8 cellular contexts compared by ENCODE assay signal in the genomic region with DNA sequence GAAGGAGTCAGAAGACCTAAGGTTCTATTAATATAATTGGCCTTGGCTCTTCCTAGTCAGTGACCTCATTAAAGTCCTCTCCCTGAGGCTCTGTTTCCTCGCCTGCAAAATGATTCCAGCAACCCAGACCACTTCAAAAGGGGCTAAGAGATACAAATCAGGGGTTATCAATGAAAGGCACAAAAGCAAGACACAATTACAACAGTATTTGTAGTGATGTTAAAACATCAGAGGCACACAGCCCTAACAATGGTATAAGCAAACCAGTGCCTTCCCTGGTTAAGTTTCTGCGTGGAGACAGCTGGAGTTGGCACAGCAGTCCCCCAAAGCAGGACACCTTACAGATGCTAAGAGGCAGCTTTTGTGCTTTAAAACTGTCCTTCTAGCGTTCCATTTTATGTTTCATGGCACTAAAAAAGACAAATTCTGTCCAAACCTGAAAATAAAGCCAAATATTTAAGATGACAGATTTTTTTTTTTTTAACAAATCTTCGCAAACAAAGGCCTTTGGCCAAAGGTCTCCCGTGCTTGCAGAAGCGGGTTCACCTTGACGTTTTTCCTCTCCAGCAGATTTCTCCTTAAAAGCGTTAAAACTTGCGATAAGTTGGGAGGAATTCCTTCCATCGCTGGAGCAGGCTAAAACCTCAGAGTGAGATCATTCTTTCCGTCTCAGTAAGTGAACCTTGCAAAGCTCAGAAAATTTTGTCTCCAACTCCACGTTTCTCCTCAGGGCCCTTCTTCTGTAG. TPM values are rescaled to one million over a fixed set of nuclear protein-coding genes. Genes with fewer than 3 reads are reported as not detected.
DNase-seq lines count a peak whose midpoint lies in the region; ATAC-seq, FAIRE-seq and TF ChIP-seq lines count a peak whose summit lies in the region.

No MANE protein-coding gene starts in this region.

- CTCF ChIA-PET in OCI-LY7 (lab: Charles Lee; ENCODE audit: unreplicated experiment): no interaction called here

- peak overlapping the region; percentile 56 to 94 for H3K9ac ChIP-seq in liver (ENCODE audit: low read depth in 1 of 2, low read length in 2 of 2)

- H4K20me1 ChIP-seq in OCI-LY7 (ENCODE audit: insufficient read depth, low read length): no peaks in the 10 kb centered on the region

- TF ChIP-seq EP300 in suprapubic skin (IDR thresholded peaks at IDR 0.05): no peak

- H3K4me2 ChIP-seq in OCI-LY7 (ENCODE audit: low read length): peak overlapping the region; percentile 77

- peak overlapping the region; percentile 74 for H3K4me3 ChIP-seq in OCI-LY7 (ENCODE audit: low read depth, low read length, poor library complexity, severe bottlenecking)
- H3K4me3 ChIP-seq in liver (ENCODE audit: low read depth in 1 of 3, low read length in 3 of 3): peak overlapping the region; percentile 71 to 95 (median 91)
- peak overlapping the region; percentile 80 for H3K4me3 ChIP-seq in suprapubic skin

- H3K36me3 ChIP-seq in OCI-LY7 (ENCODE audit: insufficient read depth, low read length) (peaks cover 14% of the 10 kb centered on the region), liver (ENCODE audit: control insufficient read depth in 4 of 4, insufficient read depth in 3 of 4, low read depth in 1 of 4, low read length in 3 of 4) (no peaks in the 10 kb centered on the region), suprapubic skin (no peaks in the 10 kb centered on the region)

- peak; percentile 79 for FAIRE-seq in GM19239 (lab: Jason Lieb, UNC)

- no peaks in the 10 kb centered on the region for H3K9me2 ChIP-seq in OCI-LY7 (ENCODE audit: insufficient read depth, low read length)

- peak overlapping the region; percentile 60 for H3K27ac ChIP-seq in OCI-LY7 (ENCODE audit: low read depth, low read length, poor library complexity, severe bottlenecking)
- H3K27ac ChIP-seq in liver (ENCODE audit: low read depth in 1 of 2, low read length in 2 of 2): peak overlapping the region; percentile 89 to 97
- peak overlapping the region; percentile 99 for H3K27ac ChIP-seq in suprapubic skin

- 6% methylated on average over 12 of the region's 12 CpGs for WGBS in liver
- under 1% methylated on average over 12 of the region's 12 CpGs for WGBS in suprapubic skin

- peaks cover 26% of the 10 kb centered on the region for H3K4me1 ChIP-seq in OCI-LY7 (ENCODE audit: insufficient read depth, low read length, poor library complexity, severe bottlenecking)
- peaks cover 9 to 33% (median 20%) of the 10 kb centered on the region in 4 donors for H3K4me1 ChIP-seq in liver (ENCODE audit: control insufficient read depth in 4 of 4, insufficient read depth in 4 of 4, low read length in 3 of 4)
- peaks cover 53% of the 10 kb centered on the region for H3K4me1 ChIP-seq in suprapubic skin

- no peak for TF ChIP-seq RAD21 in liver (IDR thresholded peaks at IDR 0.05)

- H3K27me3 ChIP-seq in liver (ENCODE audit: control insufficient read depth in 4 of 4, insufficient read depth in 4 of 4, low read length in 3 of 4) (no peaks in the 10 kb centered on the region), suprapubic skin (no peaks in the 10 kb centered on the region)

- BruUV-seq in OCI-LY7 (replicated peaks; lab: Mats Ljungman, UMichigan): TSS peak; percentile 62

- H3K79me2 ChIP-seq in OCI-LY7 (ENCODE audit: insufficient read depth, low read depth, low read length): peaks cover 44% of the 10 kb centered on the region

- peak overlapping the region; percentile 96 for H2AFZ ChIP-seq in OCI-LY7 (ENCODE audit: low read length)

- H3K9me3 ChIP-seq in OCI-LY7 (ENCODE audit: low read length): peaks cover 12% of the 10 kb centered on the region; the same call in 1 of the 2 replicates
- no peaks in the 10 kb centered on the region for H3K9me3 ChIP-seq in liver (ENCODE audit: control insufficient read depth in 4 of 4, low read length in 3 of 4)
- no peaks in the 10 kb centered on the region for H3K9me3 ChIP-seq in suprapubic skin

- POLR2A ChIA-PET in OCI-LY7 (lab: Charles Lee): interaction anchor here (0.6 to 1.7 kb wide), 7 partner anchors 9 to 199 kb away, joined by 3 to 5 read pairs (median 4); no protein-coding TSS in a partner anchor

- TF ChIP-seq POLR2A in suprapubic skin (IDR thresholded peaks at IDR 0.05): no peak

- TF ChIP-seq CTCF in OCI-LY7 (conservative IDR thresholded peaks at IDR 0.05; ENCODE audit: low read length) (no peak), liver (IDR thresholded peaks at IDR 0.05; ENCODE audit: low read depth, low read length, missing input control) (no peak), suprapubic skin (IDR thresholded peaks at IDR 0.05) (no peak)

- intact Hi-C loops in OCI-LY7 (cut with micrococcal nuclease; ENCODE audit: unreplicated experiment): loop anchor here (2.0 kb wide), 3 partner anchors 124 to 236 kb away; no protein-coding TSS in a partner anchor

- DNase-seq in AG20443 (ENCODE audit: low spot score): peak; percentile 35
- peak; percentile 9 for DNase-seq in GM19239 (ENCODE audit: insufficient read length, low spot score)
- DNase-seq in OCI-LY7 (ENCODE audit: low spot score): peak; percentile 31
- DNase-seq in cerebellum (ENCODE audit: low spot score): peak; percentile 29
- no peak for DNase-seq in suprapubic skin (ENCODE audit: low spot score in 2 of 2)
- no peak for DNase-seq in activated CD4-positive, CD25-positive, alpha-beta regulatory T cell treated with anti-CD3 and anti-CD28 coated beads, Interleukin-2, amount 50 U/mL, for 72 hours

- ATAC-seq in HG03097 (IDR thresholded peaks at IDR 0.05; ENCODE audit: low FRiP score, unreplicated experiment): no peak

TF ChIP-seq in liver, 16 proteins besides CTCF, POLR2A, EP300 and RAD21:
- no peak for TF ChIP-seq EGR1 (IDR thresholded peaks at IDR 0.05; ENCODE audit: low read depth in 2 of 2)
- TF ChIP-seq YY1 (IDR thresholded peaks at IDR 0.05): peak; percentile 32
- peak in 1 of 2 donors; percentile 5 for TF ChIP-seq RXRA (IDR thresholded peaks at IDR 0.05)
- TF ChIP-seq, protein P1, sequence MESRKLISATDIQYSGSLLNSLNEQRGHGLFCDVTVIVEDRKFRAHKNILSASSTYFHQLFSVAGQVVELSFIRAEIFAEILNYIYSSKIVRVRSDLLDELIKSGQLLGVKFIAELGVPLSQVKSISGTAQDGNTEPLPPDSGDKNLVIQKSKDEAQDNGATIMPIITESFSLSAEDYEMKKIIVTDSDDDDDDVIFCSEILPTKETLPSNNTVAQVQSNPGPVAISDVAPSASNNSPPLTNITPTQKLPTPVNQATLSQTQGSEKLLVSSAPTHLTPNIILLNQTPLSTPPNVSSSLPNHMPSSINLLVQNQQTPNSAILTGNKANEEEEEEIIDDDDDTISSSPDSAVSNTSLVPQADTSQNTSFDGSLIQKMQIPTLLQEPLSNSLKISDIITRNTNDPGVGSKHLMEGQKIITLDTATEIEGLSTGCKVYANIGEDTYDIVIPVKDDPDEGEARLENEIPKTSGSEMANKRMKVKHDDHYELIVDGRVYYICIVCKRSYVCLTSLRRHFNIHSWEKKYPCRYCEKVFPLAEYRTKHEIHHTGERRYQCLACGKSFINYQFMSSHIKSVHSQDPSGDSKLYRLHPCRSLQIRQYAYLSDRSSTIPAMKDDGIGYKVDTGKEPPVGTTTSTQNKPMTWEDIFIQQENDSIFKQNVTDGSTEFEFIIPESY (IDR thresholded peaks at IDR 0.05): no peak
- peak in 1 of 2 donors; percentile 25 for TF ChIP-seq JUND (IDR thresholded peaks at IDR 0.05)
- TF ChIP-seq HNF4A (conservative IDR thresholded peaks at IDR 0.05): peak; percentile 14 to 25

RNA-seq across cellular contexts. Expression of a gene that starts 1.0 kb away (rescaled TPM):
- 7.1 and 10.7 TPM in 2 replicates for total RNA-seq in OCI-LY7 (2014; rRNA removed; shearing (Covaris generic))
- total RNA-seq in OCI-LY7 (2022): 23.4 and 26.8 TPM in 2 replicates
- total RNA-seq in cerebellum: 108 TPM
- total RNA-seq in liver: 10 to 100 TPM; 22.9 to 32.6 TPM
- polyA plus RNA-seq in liver: 10 to 100 TPM in 1 of 2 donors, 1 to 10 TPM in 1; 5.2 to 14.9 TPM
- total RNA-seq in suprapubic skin: 10 to 100 TPM; 27.4 to 59.3 (median 37.3) TPM

Comparison
In these comparisons a context has a peak if more than half of its experiments do, and no peak if none do; other contexts are left out.
1. DNase-seq: peak in AG20443 (single experiment), GM19239 (single experiment), OCI-LY7 (single experiment) and cerebellum (single experiment); none in suprapubic skin (0 of 2) and activated CD4-positive, CD25-positive, alpha-beta regulatory T cell treated with anti-CD3 and anti-CD28 coated beads, Interleukin-2, amount 50 U/mL, for 72 hours (single experiment).
2. Peak in every context shown above with its lines, with median percentiles within 50 percentile points of each other: H3K27ac ChIP-seq and H3K4me3 ChIP-seq.